In genomic region chr3:145865329-145865904, GRCh38 we compare ENCODE assay signal across 15 cellular contexts.
DNase-seq lines count a peak whose midpoint lies in the region; TF ChIP-seq lines count a peak whose summit lies in the region.
"Had no signal": no experiment of that assay in that cellular context is flagged by ENCODE, and none has a peak within 500 bp of the region (broad histone marks: within the 10 kb centered on the region; RNA-seq: fewer than 3 reads in every experiment).

No MANE protein-coding gene starts in this region.

- peak overlapping the region; percentile 61 to 84 (median 82) for H3K27ac Mint-ChIP-seq in nephron
- H3K27ac Mint-ChIP-seq: CD8-positive, alpha-beta memory T cell had no signal

- peak overlapping the region in 1 of 3 experiments; percentile 27 for H3K4me3 Mint-ChIP-seq in nephron
- H3K4me3 Mint-ChIP-seq: CD8-positive, alpha-beta memory T cell had no signal

- DNase-seq in DMS 273 (lab: John Stamatoyannopoulos, UW; ENCODE audit: unreplicated experiment) (peak; percentile 19), DMS 273 treated with DMSO at 0.1 percent for 48 hours (lab: John Stamatoyannopoulos, UW) (no peak), epidermal melanocyte (ENCODE audit: insufficient read length, low spot score) (peak; percentile 22), HT-29 (ENCODE audit: low spot score) (no peak), GDM1 (lab: John Stamatoyannopoulos, UW) (no peak), NCI-H187 (lab: John Stamatoyannopoulos, UW) (no peak)
- no peak for DNase-seq in activated T-cell treated with anti-CD3 and anti-CD28 coated beads, Interleukin-2, amount 50 U/mL, for 1 hour
- DNase-seq: CD8-positive, alpha-beta memory T cell; KBM-7; NCI-H1436 treated with DMSO at 0.1 percent for 48 hours; NCI-H2081; OCI-M1; RPMI8226; SIG-M5 had no signal

- no peak for TF ChIP-seq CTCF in nephron (IDR thresholded peaks at IDR 0.05; ENCODE audit: unreplicated experiment in 3 of 3)

- H3K4me1 Mint-ChIP-seq in nephron: peaks cover 12% of the 10 kb centered on the region
- H3K4me1 Mint-ChIP-seq: CD8-positive, alpha-beta memory T cell had no signal

- no peaks in the 10 kb centered on the region for H3K27me3 Mint-ChIP-seq in nephron (ENCODE audit: low read depth)
- H3K27me3 Mint-ChIP-seq: CD8-positive, alpha-beta memory T cell had no signal

- no peaks in the 10 kb centered on the region for H3K9me3 Mint-ChIP-seq in nephron

- no peaks in the 10 kb centered on the region for H3K36me3 Mint-ChIP-seq in nephron (ENCODE audit: low read depth)
- H3K36me3 Mint-ChIP-seq: CD8-positive, alpha-beta memory T cell had no signal

Comparison
In these comparisons a context has a peak if more than half of its experiments do, and no peak if none do; other contexts are left out.
1. DNase-seq: peak in DMS 273 (single experiment) and epidermal melanocyte (single experiment); none in DMS 273 treated with DMSO at 0.1 percent for 48 hours (single experiment), HT-29 (single experiment), GDM1 (single experiment), NCI-H187 (0 of 2) and activated T-cell treated with anti-CD3 and anti-CD28 coated beads, Interleukin-2, amount 50 U/mL, for 1 hour (single experiment).